In the genomic region with DNA sequence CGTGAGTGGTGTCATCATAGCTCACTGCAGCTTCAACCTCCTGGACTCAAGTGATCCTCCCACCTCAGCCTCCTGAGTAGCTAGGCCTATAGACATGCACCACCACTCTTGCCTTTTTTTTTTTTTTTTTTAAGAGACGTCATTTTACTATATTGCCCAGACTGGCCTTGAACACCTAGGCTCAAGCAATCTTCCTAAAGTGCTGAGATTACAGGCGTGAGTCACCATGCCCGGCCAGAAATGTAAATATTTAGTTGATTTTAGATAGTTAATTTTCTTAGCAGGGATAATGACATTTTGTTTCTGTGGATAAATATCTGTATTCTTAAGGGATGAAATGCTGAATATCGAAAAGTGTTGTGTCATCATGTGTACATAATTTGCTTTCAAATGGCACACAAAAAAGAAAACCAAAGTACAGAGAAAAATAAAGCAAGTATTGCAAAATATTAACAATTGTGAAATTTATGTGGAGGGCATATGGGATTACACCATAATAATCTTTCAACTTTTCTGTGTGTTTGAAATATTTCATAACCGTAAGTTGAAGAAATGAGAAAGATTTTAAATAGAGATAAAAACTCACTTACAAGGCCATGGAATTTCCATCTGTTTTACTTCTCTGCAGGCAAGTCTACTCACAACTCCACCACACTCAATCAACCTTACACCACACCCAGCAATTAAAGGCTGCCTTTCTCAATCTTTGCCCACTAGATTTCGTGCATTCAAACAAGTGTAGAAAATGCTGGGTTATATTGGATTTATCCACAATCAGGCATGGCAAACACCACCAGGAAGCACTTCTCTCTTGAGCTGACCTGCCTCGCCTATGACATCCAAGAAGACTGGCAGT, we compare ENCODE assay signal across 10 cellular contexts.
A peak's percentile ranks its signal among the peaks of the same experiment; 100 is the strongest.
DNase-seq lines count a peak whose midpoint lies in the region; ATAC-seq and TF ChIP-seq lines count a peak whose summit lies in the region.
"Had no signal": no experiment of that assay in that cellular context is flagged by ENCODE, and none has a peak within 500 bp of the region (broad histone marks: within the 10 kb centered on the region; RNA-seq: fewer than 3 reads in every experiment).

No MANE protein-coding gene starts in this region.

- no peaks in the 10 kb centered on the region for H3K4me1 ChIP-seq in Peyer's patch
- peaks cover 7 to 53% (median 25%) of the 10 kb centered on the region in 3 donors for H3K4me1 ChIP-seq in esophagus squamous epithelium

- DNase-seq in H4 (ENCODE audit: low spot score) = peak; percentile 71
- peak in 1 of 3 donors; percentile 51 for DNase-seq in Peyer's patch
- DNase-seq in esophagus squamous epithelium (lab: John Stamatoyannopoulos, UW) = no peak
- DNase-seq in sciatic nerve (ENCODE audit: low spot score) = no peak
- no peak for DNase-seq in activated CD4-positive, alpha-beta T cell treated with anti-CD3 and anti-CD28 coated beads for 36 hours
- DNase-seq in dermis blood vessel endothelial cell = no peak
- DNase-seq in activated CD8-positive, alpha-beta T cell treated with anti-CD3 and anti-CD28 coated beads, Interleukin-2, amount 10 ng/mL, durations not matched to agents 7 days and 5 days = no peak
- DNase-seq in DMS 273 (lab: John Stamatoyannopoulos, UW; ENCODE audit: unreplicated experiment) = no peak
- DNase-seq: brain microvascular endothelial cell; stimulated activated naive CD8-positive, alpha-beta T cell treated with anti-CD3 and anti-CD28 coated beads, Interleukin-15, amount 100 ng/mL, for 72 hours had no signal

- H3K9me3 ChIP-seq in Peyer's patch = no peaks in the 10 kb centered on the region
- H3K9me3 ChIP-seq in esophagus squamous epithelium = no peaks in the 10 kb centered on the region

- no peaks in the 10 kb centered on the region for H3K36me3 Mint-ChIP-seq in activated CD4-positive, alpha-beta T cell treated with anti-CD3 and anti-CD28 coated beads for 36 hours (ENCODE audit: low read depth)
- H3K36me3 Mint-ChIP-seq in activated CD8-positive, alpha-beta T cell treated with anti-CD3 and anti-CD28 coated beads, Interleukin-2, amount 10 ng/mL, durations not matched to agents 7 days and 5 days (ENCODE audit: low read depth) = no peaks in the 10 kb centered on the region

- no peak overlapping the region for H3K4me3 Mint-ChIP-seq in activated CD4-positive, alpha-beta T cell treated with anti-CD3 and anti-CD28 coated beads for 36 hours
- no peak overlapping the region for H3K4me3 Mint-ChIP-seq in activated CD8-positive, alpha-beta T cell treated with anti-CD3 and anti-CD28 coated beads, Interleukin-2, amount 10 ng/mL, durations not matched to agents 7 days and 5 days
- H3K4me3 Mint-ChIP-seq: stimulated activated naive CD8-positive, alpha-beta T cell treated with anti-CD3 and anti-CD28 coated beads, Interleukin-15, amount 100 ng/mL, for 72 hours had no signal

- POLR2A ChIA-PET in activated CD4-positive, alpha-beta T cell treated with anti-CD3 and anti-CD28 coated beads for 36 hours (lab: Charles Lee) = no interaction called here
- POLR2A ChIA-PET in activated CD8-positive, alpha-beta T cell treated with anti-CD3 and anti-CD28 coated beads, Interleukin-2, amount 10 ng/mL, durations not matched to agents 7 days and 5 days (lab: Charles Lee) = no interaction called here

- H3K4me3 ChIP-seq in Peyer's patch (no peak overlapping the region), esophagus squamous epithelium (no peak overlapping the region)

- H3K27ac Mint-ChIP-seq in activated CD4-positive, alpha-beta T cell treated with anti-CD3 and anti-CD28 coated beads for 36 hours = no peak overlapping the region
- H3K27ac Mint-ChIP-seq in activated CD8-positive, alpha-beta T cell treated with anti-CD3 and anti-CD28 coated beads, Interleukin-2, amount 10 ng/mL, durations not matched to agents 7 days and 5 days = no peak overlapping the region
- H3K27ac Mint-ChIP-seq: stimulated activated naive CD8-positive, alpha-beta T cell treated with anti-CD3 and anti-CD28 coated beads, Interleukin-15, amount 100 ng/mL, for 72 hours had no signal

- no peaks in the 10 kb centered on the region for H3K27me3 ChIP-seq in Peyer's patch
- H3K27me3 ChIP-seq in esophagus squamous epithelium = no peaks in the 10 kb centered on the region
- H3K27me3 ChIP-seq: brain microvascular endothelial cell had no signal

- no peaks in the 10 kb centered on the region for H3K9me3 Mint-ChIP-seq in activated CD4-positive, alpha-beta T cell treated with anti-CD3 and anti-CD28 coated beads for 36 hours (ENCODE audit: low read depth)
- no peaks in the 10 kb centered on the region for H3K9me3 Mint-ChIP-seq in activated CD8-positive, alpha-beta T cell treated with anti-CD3 and anti-CD28 coated beads, Interleukin-2, amount 10 ng/mL, durations not matched to agents 7 days and 5 days (ENCODE audit: insufficient read depth)
- H3K9me3 Mint-ChIP-seq: stimulated activated naive CD8-positive, alpha-beta T cell treated with anti-CD3 and anti-CD28 coated beads, Interleukin-15, amount 100 ng/mL, for 72 hours had no signal

- ATAC-seq in sciatic nerve = peak; percentile 45
- no peak for ATAC-seq in activated CD4-positive, alpha-beta T cell treated with anti-CD3 and anti-CD28 coated beads for 36 hours
- ATAC-seq in activated CD8-positive, alpha-beta T cell treated with anti-CD3 and anti-CD28 coated beads, Interleukin-2, amount 10 ng/mL, durations not matched to agents 7 days and 5 days = no peak
- ATAC-seq: stimulated activated naive CD8-positive, alpha-beta T cell treated with anti-CD3 and anti-CD28 coated beads, Interleukin-15, amount 100 ng/mL, for 72 hours had no signal

- intact Hi-C loops in esophagus squamous epithelium (cut with DNase I) (no loop called here), sciatic nerve (cut with DNase I) (no loop called here)
- intact Hi-C loops in activated CD4-positive, alpha-beta T cell treated with anti-CD3 and anti-CD28 coated beads for 36 hours (cut with DNase I, micrococcal nuclease) = no loop called here

- CTCF ChIA-PET in activated CD4-positive, alpha-beta T cell treated with anti-CD3 and anti-CD28 coated beads for 36 hours (lab: Charles Lee) = no interaction called here
- CTCF ChIA-PET in activated CD8-positive, alpha-beta T cell treated with anti-CD3 and anti-CD28 coated beads, Interleukin-2, amount 10 ng/mL, durations not matched to agents 7 days and 5 days (lab: Charles Lee) = no interaction called here

- TF ChIP-seq POLR2A in Peyer's patch (IDR thresholded peaks at IDR 0.05) = no peak
- no peak for TF ChIP-seq POLR2A in esophagus squamous epithelium (IDR thresholded peaks at IDR 0.05)

- TF ChIP-seq CTCF in Peyer's patch (IDR thresholded peaks at IDR 0.05) = no peak
- TF ChIP-seq CTCF in esophagus squamous epithelium (IDR thresholded peaks at IDR 0.05) = no peak

- peaks cover 3% of the 10 kb centered on the region for H3K4me1 Mint-ChIP-seq in activated CD4-positive, alpha-beta T cell treated with anti-CD3 and anti-CD28 coated beads for 36 hours
- no peaks in the 10 kb centered on the region for H3K4me1 Mint-ChIP-seq in activated CD8-positive, alpha-beta T cell treated with anti-CD3 and anti-CD28 coated beads, Interleukin-2, amount 10 ng/mL, durations not matched to agents 7 days and 5 days (ENCODE audit: low read depth)
- H3K4me1 Mint-ChIP-seq: stimulated activated naive CD8-positive, alpha-beta T cell treated with anti-CD3 and anti-CD28 coated beads, Interleukin-15, amount 100 ng/mL, for 72 hours had no signal

- peaks cover 9% of the 10 kb centered on the region for H3K27me3 Mint-ChIP-seq in activated CD4-positive, alpha-beta T cell treated with anti-CD3 and anti-CD28 coated beads for 36 hours
- H3K27me3 Mint-ChIP-seq in activated CD8-positive, alpha-beta T cell treated with anti-CD3 and anti-CD28 coated beads, Interleukin-2, amount 10 ng/mL, durations not matched to agents 7 days and 5 days (ENCODE audit: low read depth) = peaks cover 12% of the 10 kb centered on the region
- H3K27me3 Mint-ChIP-seq: stimulated activated naive CD8-positive, alpha-beta T cell treated with anti-CD3 and anti-CD28 coated beads, Interleukin-15, amount 100 ng/mL, for 72 hours had no signal

- peak overlapping the region in 3 of 4 donors; percentile 26 to 73 (median 27) for H3K27ac ChIP-seq in Peyer's patch
- peak overlapping the region; percentile 38 to 78 (median 41) for H3K27ac ChIP-seq in esophagus squamous epithelium
- H3K27ac ChIP-seq: brain microvascular endothelial cell had no signal

- H3K36me3 ChIP-seq in Peyer's patch (no peaks in the 10 kb centered on the region), esophagus squamous epithelium (no peaks in the 10 kb centered on the region)
- H3K36me3 ChIP-seq: brain microvascular endothelial cell had no signal

- WGBS in esophagus squamous epithelium, 2 donors = 24 to 36% methylated on average over 7 to 8 of the region's 8 CpGs
